ENCODE assay signal across 22 cellular contexts in genomic region chr6:6796818-6797217, GRCh38.
"Had no signal": no experiment of that assay in that cellular context is flagged by ENCODE, and none has a peak within 500 bp of the region (broad histone marks: within the 10 kb centered on the region; RNA-seq: fewer than 3 reads in every experiment).

No MANE protein-coding gene starts in this region.

- H3K36me3 ChIP-seq: heart right ventricle, right lobe of liver, transverse colon, uterus had no signal

- H3K27ac ChIP-seq: coronary artery, heart right ventricle, right lobe of liver, transverse colon, uterus had no signal

- ATAC-seq: activated T-cell treated with anti-CD3 and anti-CD28 coated beads, Interleukin-2, amount 50 U/mL, for 72 hours; heart right ventricle; left colon; mucosa of descending colon; stimulated activated naive CD8-positive, alpha-beta T cell treated with anti-CD3 and anti-CD28 coated beads, Interleukin-15, amount 100 ng/mL, for 72 hours had no signal

- H3K27ac Mint-ChIP-seq: activated naive CD4-positive, alpha-beta T cell treated with anti-CD3 and anti-CD28 coated beads, Interleukin-2, amount 10 ng/mL, durations not matched to agents 7 days and 5 days; activated T-cell treated with anti-CD3 and anti-CD28 coated beads, Interleukin-2, amount 50 U/mL, for 72 hours; endodermal cell; nephron progenitor cell; stimulated activated naive CD8-positive, alpha-beta T cell treated with anti-CD3 and anti-CD28 coated beads, Interleukin-15, amount 100 ng/mL, for 72 hours had no signal

- H3K4me1 ChIP-seq: right lobe of liver, transverse colon, uterus had no signal

- DNase-seq: activated CD4-positive, alpha-beta T cell treated with anti-CD3 and anti-CD28 coated beads for 4 hours; activated CD4-positive, alpha-beta T cell treated with anti-CD3 and anti-CD28 coated beads, Interleukin-2, amount 50 U/mL, for 48 hours; activated CD4-positive, CD25-positive, alpha-beta regulatory T cell; activated effector memory CD4-positive, alpha-beta T cell treated with Interleukin-2 at 50 U/mL for 16 hours; activated naive CD4-positive, alpha-beta T cell treated with anti-CD3 and anti-CD28 coated beads, Interleukin-2, amount 10 ng/mL, durations not matched to agents 7 days and 5 days; activated T-cell treated with anti-CD3 and anti-CD28 coated beads, Interleukin-2, amount 50 U/mL, for 72 hours; cerebellar nuclear complex; endodermal cell; heart right ventricle; left colon; mesendoderm; mucosa of descending colon; nephron progenitor cell; nucleus accumbens; right lobe of liver; stimulated activated CD4-positive, alpha-beta T cell treated with anti-CD3 and anti-CD28 coated beads, Interleukin-1b, Interleukin-23, amount 100 ng/mL, for 48 hours; stimulated activated naive CD8-positive, alpha-beta T cell treated with anti-CD3 and anti-CD28 coated beads, Interleukin-15, amount 100 ng/mL, for 72 hours; T1000; transverse colon; uterus had no signal

- H3K27me3 ChIP-seq: heart right ventricle, right lobe of liver, transverse colon, uterus had no signal

- H3K9me3 Mint-ChIP-seq: activated naive CD4-positive, alpha-beta T cell treated with anti-CD3 and anti-CD28 coated beads, Interleukin-2, amount 10 ng/mL, durations not matched to agents 7 days and 5 days; activated T-cell treated with anti-CD3 and anti-CD28 coated beads, Interleukin-2, amount 50 U/mL, for 72 hours; endodermal cell; nephron progenitor cell; stimulated activated naive CD8-positive, alpha-beta T cell treated with anti-CD3 and anti-CD28 coated beads, Interleukin-15, amount 100 ng/mL, for 72 hours had no signal

- H3K4me3 ChIP-seq: coronary artery, heart right ventricle, mucosa of descending colon, right lobe of liver, skin epidermis, transverse colon, uterus had no signal

- H3K36me3 Mint-ChIP-seq: activated naive CD4-positive, alpha-beta T cell treated with anti-CD3 and anti-CD28 coated beads, Interleukin-2, amount 10 ng/mL, durations not matched to agents 7 days and 5 days had no signal

- H3K9me3 ChIP-seq: heart right ventricle, mucosa of descending colon, right lobe of liver, transverse colon, uterus had no signal

- H3K4me3 Mint-ChIP-seq: activated naive CD4-positive, alpha-beta T cell treated with anti-CD3 and anti-CD28 coated beads, Interleukin-2, amount 10 ng/mL, durations not matched to agents 7 days and 5 days; activated T-cell treated with anti-CD3 and anti-CD28 coated beads, Interleukin-2, amount 50 U/mL, for 72 hours; endodermal cell; nephron progenitor cell; stimulated activated naive CD8-positive, alpha-beta T cell treated with anti-CD3 and anti-CD28 coated beads, Interleukin-15, amount 100 ng/mL, for 72 hours had no signal
